In genomic region chr2:72810165-72810564, GRCh38 we compare ENCODE assay signal across 7 cellular contexts.
"Had no signal": no experiment of that assay in that cellular context is flagged by ENCODE, and none has a peak within 500 bp of the region (broad histone marks: within the 10 kb centered on the region; RNA-seq: fewer than 3 reads in every experiment).

No MANE protein-coding gene starts in this region.

- ATAC-seq: GM12878 had no signal

- FAIRE-seq: G401.6, GM12878, GM12892, GM18507, GM19239 had no signal

- DNase-seq: GDM1, GF-D8 had no signal

- H3K4me3 ChIP-seq: GM12878 had no signal
